12 cellular contexts compared by ENCODE assay signal in genomic region chrX:69051901-69052300, GRCh38.
"Had no signal": no experiment of that assay in that cellular context is flagged by ENCODE, and none has a peak within 500 bp of the region (broad histone marks: within the 10 kb centered on the region; RNA-seq: fewer than 3 reads in every experiment).

No MANE protein-coding gene starts in this region.

- DNase-seq: activated CD4-positive, alpha-beta memory T cell treated with anti-CD3 and anti-CD28 coated beads, Interleukin-2, amount 10 ng/mL, durations not matched to agents 7 days and 5 days; activated CD4-positive, alpha-beta T cell treated with anti-CD3 and anti-CD28 coated beads for 36 hours; activated T-cell treated with anti-CD3 and anti-CD28 coated beads, Interleukin-2, amount 50 U/mL, for 24 hours; hippocampal formation; left lung; mucosa of descending colon; naive thymus-derived CD4-positive, alpha-beta T cell; sigmoid colon; spleen; testis had no signal

- ATAC-seq: activated CD4-positive, alpha-beta T cell treated with anti-CD3 and anti-CD28 coated beads for 36 hours; activated naive CD4-positive, alpha-beta T cell treated with anti-CD3 and anti-CD28 coated beads, Interleukin-2, amount 50 U/mL, for 72 hours; esophagus mucosa; left lung; mucosa of descending colon; naive thymus-derived CD4-positive, alpha-beta T cell had no signal
